ENCODE assay signal across 8 cellular contexts in the genomic region with DNA sequence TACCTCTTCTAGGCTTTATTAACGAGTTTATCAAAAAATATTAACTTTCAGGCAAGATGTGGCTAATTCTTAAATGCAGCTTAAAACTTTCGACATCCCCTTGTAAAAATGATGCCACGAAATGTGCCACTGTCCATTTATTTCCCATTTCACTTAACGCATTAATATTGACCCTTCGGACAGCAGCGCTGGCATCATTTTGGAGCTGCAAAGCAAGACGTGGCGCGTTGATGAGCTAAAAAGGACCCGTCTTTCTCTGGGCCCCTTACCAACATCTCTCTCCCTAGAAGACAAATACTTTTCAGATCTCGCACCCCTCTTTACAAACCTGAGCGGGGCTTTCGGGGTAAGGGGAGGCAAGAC.
DNase-seq lines count a peak whose midpoint lies in the region; ATAC-seq and TF ChIP-seq lines count a peak whose summit lies in the region.

No MANE protein-coding gene starts in this region.

- in situ Hi-C loops in KBM-7 (cut with MboI; ENCODE audit: low pct_unique_long_range_greater_than_20kb, low sequenced_read_pairs), result loop anchor here (10.0 kb wide), 1 partner anchor 512 kb away; a partner anchor contains a TSS

- H4K20me1 ChIP-seq in neural cell (ENCODE audit: insufficient read depth), result no peaks in the 10 kb centered on the region

- ATAC-seq in CD4-positive, CD25-positive, alpha-beta regulatory T cell (ENCODE audit: low read depth in 2 of 2), result no peak
- no peak for ATAC-seq in GM21717 (IDR thresholded peaks at IDR 0.05; ENCODE audit: unreplicated experiment)

- H3K27me3 ChIP-seq in CD4-positive, CD25-positive, alpha-beta regulatory T cell (ENCODE audit: control insufficient read depth, insufficient read depth, low read length), result peaks cover 45% of the 10 kb centered on the region
- H3K27me3 ChIP-seq in dorsolateral prefrontal cortex (peaks cover 0 to 96% (median 74%) of the 10 kb centered on the region in 45 donors), neural cell (ENCODE audit: insufficient read depth, low read depth, low read length) (peaks cover 96% of the 10 kb centered on the region)

- no peak overlapping the region for H3K9ac ChIP-seq in neural cell (ENCODE audit: low read length)

- no peaks in the 10 kb centered on the region for H3K9me3 ChIP-seq in CD4-positive, CD25-positive, alpha-beta regulatory T cell (ENCODE audit: control insufficient read depth in 2 of 2, low read length in 2 of 2)
- no peaks in the 10 kb centered on the region for H3K9me3 ChIP-seq in neural cell (ENCODE audit: low read length)

- no peak overlapping the region for H3K27ac ChIP-seq in CD4-positive, CD25-positive, alpha-beta regulatory T cell (ENCODE audit: insufficient read depth, low read length, poor library complexity, severe bottlenecking)
- H3K27ac ChIP-seq in dorsolateral prefrontal cortex (peak overlapping the region in 1 of 59 donors; percentile 11), neural cell (ENCODE audit: low read length) (no peak overlapping the region)

- intact Hi-C loops in dorsolateral prefrontal cortex (cut with DNase I), result loop anchor here (1.0 to 10.0 kb wide), 8 partner anchors 82 to 1385 kb away; a partner anchor contains a TSS

- TF ChIP-seq CTCF in dorsolateral prefrontal cortex (IDR thresholded peaks at IDR 0.05 in 54 of 56, conservative IDR thresholded peaks at IDR 0.05 in 2 of 56; ENCODE audit: low read depth in 1 of 56, partially characterized antibody in 56 of 56) (no peak), neural cell (IDR thresholded peaks at IDR 0.05; ENCODE audit: poor library complexity, severe bottlenecking) (no peak)

- H3K4me1 ChIP-seq in CD4-positive, CD25-positive, alpha-beta regulatory T cell (ENCODE audit: control insufficient read depth, insufficient read depth, low read length, poor library complexity, severe bottlenecking), result peaks cover 12% of the 10 kb centered on the region

- H2AFZ ChIP-seq in neural cell (ENCODE audit: low read depth, low read length), result no peak overlapping the region

- H3K36me3 ChIP-seq in CD4-positive, CD25-positive, alpha-beta regulatory T cell (ENCODE audit: control insufficient read depth, insufficient read depth, low read length), result no peaks in the 10 kb centered on the region
- no peaks in the 10 kb centered on the region for H3K36me3 ChIP-seq in neural cell (ENCODE audit: insufficient read depth, low read length)

- H3K4me3 ChIP-seq in CD4-positive, CD25-positive, alpha-beta regulatory T cell (ENCODE audit: low read depth, low read length), result no peak overlapping the region
- H3K4me3 ChIP-seq in dorsolateral prefrontal cortex (peak overlapping the region in 58 of 59 donors; percentile 30 to 78 (median 62)), neural cell (ENCODE audit: low read length) (peak overlapping the region; percentile 70)

- TF ChIP-seq EP300 in neural cell (conservative IDR thresholded peaks at IDR 0.05; ENCODE audit: poor library complexity, severe bottlenecking), result no peak

- H3K4me3 Mint-ChIP-seq in CD4-positive, CD25-positive, alpha-beta regulatory T cell, result peak overlapping the region in 3 of 4 donors; percentile 62 to 69 (median 68)

- H3K36me3 Mint-ChIP-seq in CD4-positive, CD25-positive, alpha-beta regulatory T cell, result no peaks in the 10 kb centered on the region

- peaks cover 0 to 8% (median 2%) of the 10 kb centered on the region in 4 donors for H3K4me1 Mint-ChIP-seq in CD4-positive, CD25-positive, alpha-beta regulatory T cell

- H3K4me2 ChIP-seq in neural cell (ENCODE audit: low read length), result no peak overlapping the region

- H3K27me3 Mint-ChIP-seq in CD4-positive, CD25-positive, alpha-beta regulatory T cell, result peaks cover 65% of the 10 kb centered on the region

- no peak for DNase-seq in CD4-positive, CD25-positive, alpha-beta regulatory T cell
- peak; percentile 20 for DNase-seq in KBM-7
- no peak for DNase-seq in dorsolateral prefrontal cortex
- no peak for DNase-seq in stimulated activated CD4-positive, alpha-beta T cell treated with anti-CD3 and anti-CD28 coated beads, Interleukin-2, amount 100 ng/mL, for 48 hours
- no peak for DNase-seq in SIG-M5 treated with dmso at 0.1 percent for 504 hours (lab: John Stamatoyannopoulos, UW; ENCODE audit: unreplicated experiment)
- no peak for DNase-seq in NCI-H774 (lab: John Stamatoyannopoulos, UW)

- H3K27ac Mint-ChIP-seq in CD4-positive, CD25-positive, alpha-beta regulatory T cell, result no peak overlapping the region

- no peaks in the 10 kb centered on the region for H3K9me2 ChIP-seq in neural cell (ENCODE audit: insufficient read depth, low read length)

- no peak for TF ChIP-seq RAD21 in neural cell (conservative IDR thresholded peaks at IDR 0.05)

- no peaks in the 10 kb centered on the region for H3K79me2 ChIP-seq in neural cell (replicated peaks; ENCODE audit: insufficient read depth, low read length)

- no peaks in the 10 kb centered on the region for H3K9me3 Mint-ChIP-seq in CD4-positive, CD25-positive, alpha-beta regulatory T cell

- no peaks in the 10 kb centered on the region for H3F3A ChIP-seq in neural cell (ENCODE audit: insufficient read depth, low read length, poor library complexity, severe bottlenecking)

TF ChIP-seq in neural cell, 6 proteins besides CTCF, POLR2A, EP300 and RAD21:
- TF ChIP-seq EZH2 (IDR thresholded peaks at IDR 0.05; ENCODE audit: borderline replicate concordance, insufficient read depth, low read length, poor library complexity, severe bottlenecking) (no peak), SMC3 (conservative IDR thresholded peaks at IDR 0.05; ENCODE audit: poor library complexity) (no peak), TAF1 (IDR thresholded peaks at IDR 0.05; ENCODE audit: low read depth) (no peak), MXI1 (conservative IDR thresholded peaks at IDR 0.05; ENCODE audit: poor library complexity, severe bottlenecking) (no peak), POLR2AphosphoS5 (IDR thresholded peaks at IDR 0.05) (no peak)
- TF ChIP-seq, protein P1, sequence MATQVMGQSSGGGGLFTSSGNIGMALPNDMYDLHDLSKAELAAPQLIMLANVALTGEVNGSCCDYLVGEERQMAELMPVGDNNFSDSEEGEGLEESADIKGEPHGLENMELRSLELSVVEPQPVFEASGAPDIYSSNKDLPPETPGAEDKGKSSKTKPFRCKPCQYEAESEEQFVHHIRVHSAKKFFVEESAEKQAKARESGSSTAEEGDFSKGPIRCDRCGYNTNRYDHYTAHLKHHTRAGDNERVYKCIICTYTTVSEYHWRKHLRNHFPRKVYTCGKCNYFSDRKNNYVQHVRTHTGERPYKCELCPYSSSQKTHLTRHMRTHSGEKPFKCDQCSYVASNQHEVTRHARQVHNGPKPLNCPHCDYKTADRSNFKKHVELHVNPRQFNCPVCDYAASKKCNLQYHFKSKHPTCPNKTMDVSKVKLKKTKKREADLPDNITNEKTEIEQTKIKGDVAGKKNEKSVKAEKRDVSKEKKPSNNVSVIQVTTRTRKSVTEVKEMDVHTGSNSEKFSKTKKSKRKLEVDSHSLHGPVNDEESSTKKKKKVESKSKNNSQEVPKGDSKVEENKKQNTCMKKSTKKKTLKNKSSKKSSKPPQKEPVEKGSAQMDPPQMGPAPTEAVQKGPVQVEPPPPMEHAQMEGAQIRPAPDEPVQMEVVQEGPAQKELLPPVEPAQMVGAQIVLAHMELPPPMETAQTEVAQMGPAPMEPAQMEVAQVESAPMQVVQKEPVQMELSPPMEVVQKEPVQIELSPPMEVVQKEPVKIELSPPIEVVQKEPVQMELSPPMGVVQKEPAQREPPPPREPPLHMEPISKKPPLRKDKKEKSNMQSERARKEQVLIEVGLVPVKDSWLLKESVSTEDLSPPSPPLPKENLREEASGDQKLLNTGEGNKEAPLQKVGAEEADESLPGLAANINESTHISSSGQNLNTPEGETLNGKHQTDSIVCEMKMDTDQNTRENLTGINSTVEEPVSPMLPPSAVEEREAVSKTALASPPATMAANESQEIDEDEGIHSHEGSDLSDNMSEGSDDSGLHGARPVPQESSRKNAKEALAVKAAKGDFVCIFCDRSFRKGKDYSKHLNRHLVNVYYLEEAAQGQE (IDR thresholded peaks at IDR 0.05; ENCODE audit: borderline replicate concordance), result no peak
TF ChIP-seq in neural cell: peak in this region for 0.
